14 cellular contexts compared by ENCODE assay signal in the genomic region with DNA sequence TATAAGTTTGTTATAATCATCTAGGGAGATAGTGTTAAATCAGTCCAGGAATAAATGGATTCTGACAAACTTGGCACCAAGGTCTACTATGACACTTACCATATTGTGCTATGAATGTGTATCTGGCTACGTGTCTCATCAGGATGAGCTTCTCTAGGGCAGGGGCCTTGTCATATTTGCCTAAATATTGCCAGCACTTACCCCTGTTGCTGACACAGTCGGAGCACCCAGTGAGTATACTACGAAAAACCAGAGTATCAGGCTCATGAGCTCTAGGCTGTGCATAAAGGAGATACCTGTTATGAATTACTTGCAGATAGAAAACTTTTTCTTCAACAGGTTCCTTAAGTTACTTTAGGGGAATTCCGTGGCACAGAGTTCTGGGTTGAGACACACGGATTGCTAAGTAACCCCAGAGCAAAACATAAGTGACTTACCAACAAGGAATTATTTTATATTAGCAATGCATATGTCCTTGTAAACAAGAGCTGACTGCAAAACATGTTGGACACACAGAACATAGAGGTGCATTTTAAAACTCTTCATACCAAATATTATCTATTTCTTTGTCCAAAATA.
"Had no signal": no experiment of that assay in that cellular context is flagged by ENCODE, and none has a peak within 500 bp of the region (broad histone marks: within the 10 kb centered on the region; RNA-seq: fewer than 3 reads in every experiment).

No MANE protein-coding gene starts in this region.

- DNase-seq: activated CD4-positive, alpha-beta T cell treated with anti-CD3 and anti-CD28 coated beads, Interleukin-2, amount 50 U/mL, for 48 hours; activated T-cell treated with anti-CD3 and anti-CD28 coated beads, Interleukin-2, amount 50 U/mL, for 48 hours; endodermal cell; immature natural killer cell; left colon; occipital lobe; right cardiac atrium; small intestine; T-helper 2 cell; thyroid gland had no signal

- H3K4me1 ChIP-seq: thyroid gland had no signal

- H3K4me3 ChIP-seq: thyroid gland had no signal

- H3K36me3 Mint-ChIP-seq: immature natural killer cell had no signal

- H3K4me3 Mint-ChIP-seq: central memory CD8-positive, alpha-beta T cell; endodermal cell; immature natural killer cell; nephron had no signal

- H3K27ac ChIP-seq: thyroid gland had no signal

- H3K36me3 ChIP-seq: thyroid gland had no signal

- H3K4me1 Mint-ChIP-seq: nephron had no signal

- H3K27me3 ChIP-seq: thyroid gland had no signal

- H3K27ac Mint-ChIP-seq: endodermal cell, immature natural killer cell, nephron, progenitor cell of endocrine pancreas had no signal

- H3K27me3 Mint-ChIP-seq: central memory CD8-positive, alpha-beta T cell had no signal

- FAIRE-seq: small intestine, urothelium cell line had no signal

- H3K9me3 ChIP-seq: thyroid gland had no signal

- H3K9me3 Mint-ChIP-seq: central memory CD8-positive, alpha-beta T cell; endodermal cell; immature natural killer cell; nephron had no signal

- ATAC-seq: left colon, right cardiac atrium had no signal
